Comparison of ENCODE assay signal across 16 cellular contexts in genomic region chr14:92660571-92660970, GRCh38.
DNase-seq lines count a peak whose midpoint lies in the region; ATAC-seq, FAIRE-seq and TF ChIP-seq lines count a peak whose summit lies in the region.
"Had no signal": no experiment of that assay in that cellular context is flagged by ENCODE, and none has a peak within 500 bp of the region (broad histone marks: within the 10 kb centered on the region; RNA-seq: fewer than 3 reads in every experiment).

No MANE protein-coding gene starts in this region.

- peaks cover 92% of the 10 kb centered on the region for H3K4me1 Mint-ChIP-seq in stimulated activated naive CD8-positive, alpha-beta T cell treated with anti-CD3 and anti-CD28 coated beads, Interleukin-15, Interleukin-2, amounts not matched to agents 100 ng/mL and 50 ng/mL, for 24 hours (ENCODE audit: low read depth)
- H3K4me1 Mint-ChIP-seq in natural killer cell (peaks cover 87 to 94% of the 10 kb centered on the region in 2 donors), progenitor cell of endocrine pancreas (ENCODE audit: low read depth) (no peaks in the 10 kb centered on the region)

- intact Hi-C loops in natural killer cell (cut with micrococcal nuclease) = no loop called here
- intact Hi-C loops in colonic mucosa (cut with DNase I) = no loop called here

- peaks cover 89% of the 10 kb centered on the region for H3K36me3 Mint-ChIP-seq in stimulated activated naive CD8-positive, alpha-beta T cell treated with anti-CD3 and anti-CD28 coated beads, Interleukin-15, Interleukin-2, amounts not matched to agents 100 ng/mL and 50 ng/mL, for 24 hours (ENCODE audit: low read depth)
- H3K36me3 Mint-ChIP-seq in natural killer cell (peaks cover 3% of the 10 kb centered on the region), progenitor cell of endocrine pancreas (ENCODE audit: insufficient read depth) (no peaks in the 10 kb centered on the region)

- H3K4me3 ChIP-seq in bronchial epithelial cell (ENCODE audit: low read depth, low read length) = no peak overlapping the region
- H3K4me3 ChIP-seq in colonic mucosa = no peak overlapping the region
- H3K4me3 ChIP-seq in suprapubic skin = no peak overlapping the region
- H3K4me3 ChIP-seq: body of pancreas had no signal

- no peaks in the 10 kb centered on the region for H3K9me3 ChIP-seq in colonic mucosa
- no peaks in the 10 kb centered on the region for H3K9me3 ChIP-seq in suprapubic skin
- H3K9me3 ChIP-seq: body of pancreas, SK-N-SH had no signal

- H3K9me3 Mint-ChIP-seq in stimulated activated naive CD8-positive, alpha-beta T cell treated with anti-CD3 and anti-CD28 coated beads, Interleukin-15, Interleukin-2, amounts not matched to agents 100 ng/mL and 50 ng/mL, for 24 hours = no peaks in the 10 kb centered on the region
- no peaks in the 10 kb centered on the region for H3K9me3 Mint-ChIP-seq in natural killer cell
- no peaks in the 10 kb centered on the region for H3K9me3 Mint-ChIP-seq in progenitor cell of endocrine pancreas (ENCODE audit: low read depth)

- peak overlapping the region; percentile 68 for H3K27ac Mint-ChIP-seq in stimulated activated naive CD8-positive, alpha-beta T cell treated with anti-CD3 and anti-CD28 coated beads, Interleukin-15, Interleukin-2, amounts not matched to agents 100 ng/mL and 50 ng/mL, for 24 hours
- H3K27ac Mint-ChIP-seq in natural killer cell = peak overlapping the region; percentile 96 to 99
- H3K27ac Mint-ChIP-seq in progenitor cell of endocrine pancreas = no peak overlapping the region

- FAIRE-seq in bronchial epithelial cell (lab: Jason Lieb, UNC) (peak; percentile 18), GM19239 (lab: Jason Lieb, UNC) (no peak)
- FAIRE-seq: endometrium had no signal

- DNase-seq in stimulated activated naive CD8-positive, alpha-beta T cell treated with anti-CD3 and anti-CD28 coated beads, Interleukin-15, Interleukin-2, amounts not matched to agents 100 U/mL and 50 U/mL, for 24 hours = no peak
- DNase-seq in bronchial epithelial cell (ENCODE audit: low read depth) (no peak), natural killer cell (no peak), GM19239 (ENCODE audit: insufficient read length, low spot score) (no peak), colonic mucosa (no peak), suprapubic skin (ENCODE audit: low spot score in 2 of 2) (no peak), progenitor cell of endocrine pancreas (ENCODE audit: low spot score, unreplicated experiment) (no peak)
- DNase-seq: activated T-cell treated with anti-CD3 and anti-CD28 coated beads for 4 hours; body of pancreas; NCI-H2107; occipital lobe; SK-N-SH; stimulated activated CD4-positive, alpha-beta T cell treated with anti-CD3 and anti-CD28 coated beads, Interleukin-15, amount 100 ng/mL, for 24 hours had no signal

- TF ChIP-seq CTCF in bronchial epithelial cell (IDR thresholded peaks at IDR 0.05; ENCODE audit: insufficient read depth, low read length, severe bottlenecking) (no peak), natural killer cell (IDR thresholded peaks at IDR 0.05) (no peak), colonic mucosa (IDR thresholded peaks at IDR 0.05) (no peak), suprapubic skin (IDR thresholded peaks at IDR 0.05) (no peak), progenitor cell of endocrine pancreas (IDR thresholded peaks at IDR 0.05; ENCODE audit: unreplicated experiment) (no peak)

- H3K27ac ChIP-seq in colonic mucosa (no peak overlapping the region), suprapubic skin (no peak overlapping the region)
- H3K27ac ChIP-seq: WERI-Rb-1 had no signal

- 66% methylated on average over 3 of the region's 3 CpGs for WGBS in suprapubic skin

- no peak for TF ChIP-seq EP300 in suprapubic skin (IDR thresholded peaks at IDR 0.05)

- H3K4me3 Mint-ChIP-seq in stimulated activated naive CD8-positive, alpha-beta T cell treated with anti-CD3 and anti-CD28 coated beads, Interleukin-15, Interleukin-2, amounts not matched to agents 100 ng/mL and 50 ng/mL, for 24 hours = no peak overlapping the region
- H3K4me3 Mint-ChIP-seq in natural killer cell = no peak overlapping the region
- no peak overlapping the region for H3K4me3 Mint-ChIP-seq in progenitor cell of endocrine pancreas (ENCODE audit: low read depth)

- H3K9ac ChIP-seq in colonic mucosa (ENCODE audit: low read depth in 2 of 2, low read length in 2 of 2) = no peak overlapping the region
- H3K9ac ChIP-seq: SK-N-SH had no signal

- no peak for TF ChIP-seq POLR2A in suprapubic skin (IDR thresholded peaks at IDR 0.05)

- ATAC-seq in stimulated activated naive CD8-positive, alpha-beta T cell treated with anti-CD3 and anti-CD28 coated beads, Interleukin-15, Interleukin-2, amounts not matched to agents 100 U/mL and 50 U/mL, for 24 hours = no peak
- ATAC-seq in natural killer cell = no peak
- ATAC-seq: body of pancreas had no signal

- no peaks in the 10 kb centered on the region for H3K27me3 Mint-ChIP-seq in stimulated activated naive CD8-positive, alpha-beta T cell treated with anti-CD3 and anti-CD28 coated beads, Interleukin-15, Interleukin-2, amounts not matched to agents 100 ng/mL and 50 ng/mL, for 24 hours
- no peaks in the 10 kb centered on the region for H3K27me3 Mint-ChIP-seq in natural killer cell (ENCODE audit: low read depth in 2 of 2)
- H3K27me3 Mint-ChIP-seq in progenitor cell of endocrine pancreas = no peaks in the 10 kb centered on the region

- H3K36me3 ChIP-seq in bronchial epithelial cell (ENCODE audit: control insufficient read depth, insufficient read depth, low read length) (no peaks in the 10 kb centered on the region), colonic mucosa (no peaks in the 10 kb centered on the region), suprapubic skin (peaks cover 11% of the 10 kb centered on the region)
- H3K36me3 ChIP-seq: WERI-Rb-1 had no signal

- H3K4me1 ChIP-seq in colonic mucosa = no peaks in the 10 kb centered on the region
- H3K4me1 ChIP-seq in suprapubic skin = peaks cover 23% of the 10 kb centered on the region
- H3K4me1 ChIP-seq: body of pancreas had no signal

- H3K27me3 ChIP-seq in bronchial epithelial cell (ENCODE audit: control insufficient read depth, insufficient read depth, low read length) (no peaks in the 10 kb centered on the region), colonic mucosa (no peaks in the 10 kb centered on the region), suprapubic skin (no peaks in the 10 kb centered on the region)
- H3K27me3 ChIP-seq: body of pancreas had no signal
